In the genomic region with DNA sequence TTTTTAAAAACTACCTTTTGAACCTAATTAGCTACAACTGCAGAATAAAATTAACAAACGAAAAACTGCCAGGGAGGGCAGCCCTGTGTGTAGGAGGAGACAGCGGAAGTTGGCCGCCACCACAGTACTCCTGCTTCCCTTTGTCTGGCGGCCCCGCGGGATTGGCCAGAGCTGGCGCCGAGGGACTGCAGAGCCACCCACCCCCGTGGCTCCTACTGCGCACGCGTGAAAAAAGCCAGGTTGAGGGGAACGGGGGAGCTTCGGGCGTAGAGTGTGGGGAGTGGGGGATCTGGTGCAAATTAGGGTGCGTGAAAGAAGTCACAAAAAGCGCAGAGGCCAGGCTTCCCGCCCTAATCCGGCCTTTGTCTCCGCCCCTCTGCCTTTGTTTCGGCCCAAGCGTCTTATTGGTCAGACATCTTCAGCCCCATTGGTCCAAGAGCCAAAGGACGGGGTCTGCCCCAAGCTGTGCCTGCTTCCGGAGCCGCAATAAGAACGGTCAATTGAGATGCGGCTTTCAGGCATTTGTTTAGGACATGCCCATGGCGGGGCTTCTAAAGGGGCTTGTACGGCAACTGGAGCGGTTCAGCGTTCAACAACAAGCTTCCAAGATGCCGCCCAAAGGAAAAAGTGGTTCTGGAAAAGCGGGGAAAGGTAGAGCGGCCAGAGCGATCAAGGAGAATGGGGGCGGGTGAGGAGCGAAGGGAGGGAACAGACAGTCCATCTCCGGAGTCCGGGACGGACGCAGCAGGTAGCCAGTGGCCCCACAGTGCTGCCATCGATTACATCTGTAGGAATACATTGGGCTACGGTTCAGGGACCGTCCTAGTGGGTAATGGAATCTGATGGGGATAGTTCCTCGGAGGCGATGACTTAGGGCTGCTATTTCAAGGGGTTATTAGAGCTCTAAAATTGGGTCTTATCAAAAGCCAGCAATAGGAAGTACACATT, we compare ENCODE assay signal across 8 cellular contexts. TPM values are rescaled to one million over a fixed set of nuclear protein-coding genes. Genes with fewer than 3 reads are reported as not detected.
DNase-seq lines count a peak whose midpoint lies in the region; ATAC-seq and TF ChIP-seq lines count a peak whose summit lies in the region.

A gene (plus strand): TSS at position 580 of the 948 bp plus-strand sequence. CDS start 29 bp downstream, at position 609.

- TF ChIP-seq CTCF in GM10248 (IDR thresholded peaks at IDR 0.05; ENCODE audit: control extremely low read depth, extremely low read depth, low read depth, missing control alignments) (no peak), ovary (IDR thresholded peaks at IDR 0.05) (no peak), tibial artery (IDR thresholded peaks at IDR 0.05) (no peak)

- no peak for TF ChIP-seq EP300 in ovary (IDR thresholded peaks at IDR 0.05)

- no peaks in the 10 kb centered on the region for H3K9me3 Mint-ChIP-seq in activated naive CD8-positive, alpha-beta T cell treated with anti-CD3 and anti-CD28 coated beads, Interleukin-2, amount 10 ng/mL, durations not matched to agents 7 days and 5 days

- H3K4me1 Mint-ChIP-seq in activated naive CD8-positive, alpha-beta T cell treated with anti-CD3 and anti-CD28 coated beads, Interleukin-2, amount 10 ng/mL, durations not matched to agents 7 days and 5 days = peaks cover 9% of the 10 kb centered on the region

- 18 to 34% (median 30%) methylated on average over 45 to 46 of the region's 46 CpGs for WGBS in ovary, 3 donors

- peak; percentile 98 for ATAC-seq in HG02642 (IDR thresholded peaks at IDR 0.05; ENCODE audit: poor library complexity, unreplicated experiment)
- peak; percentile 92 for ATAC-seq in activated naive CD8-positive, alpha-beta T cell treated with anti-CD3 and anti-CD28 coated beads, Interleukin-2, amount 10 ng/mL, durations not matched to agents 7 days and 5 days (ENCODE audit: low read depth)

- POLR2A ChIA-PET in GM10248 (lab: Yijun Ruan, JAX) = interaction anchor here (0.7 to 1.2 kb wide), 3 partner anchors 57 to 96 kb away, joined by 3 read pairs; a partner anchor contains a TSS
- POLR2A ChIA-PET in activated naive CD8-positive, alpha-beta T cell treated with anti-CD3 and anti-CD28 coated beads, Interleukin-2, amount 10 ng/mL, durations not matched to agents 7 days and 5 days (lab: Charles Lee) = interaction anchor here (1.4 to 2.4 kb wide), 5 partner anchors 12 to 988 kb away, joined by 3 to 13 read pairs (median 8); a partner anchor contains a TSS

- no peaks in the 10 kb centered on the region for H3K27me3 Mint-ChIP-seq in activated naive CD8-positive, alpha-beta T cell treated with anti-CD3 and anti-CD28 coated beads, Interleukin-2, amount 10 ng/mL, durations not matched to agents 7 days and 5 days

- H3K9me3 ChIP-seq in ovary (no peaks in the 10 kb centered on the region), tibial artery (no peaks in the 10 kb centered on the region)

- DNase-seq in GM10248 (ENCODE audit: extremely low spot score) (peak; percentile 86), NCI-H1105 (lab: John Stamatoyannopoulos, UW) (peak; percentile 92), SKM-1 (lab: John Stamatoyannopoulos, UW; ENCODE audit: unreplicated experiment) (peak; percentile 70), head of caudate nucleus (peak; percentile 81 to 97 (median 91)), ovary (peak; percentile 89 to 92 (median 90)), tibial artery (peak; percentile 90 to 94)
- DNase-seq in activated naive CD8-positive, alpha-beta T cell treated with anti-CD3 and anti-CD28 coated beads, Interleukin-2, amount 10 ng/mL, durations not matched to agents 7 days and 5 days = peak; percentile 76

- H3K27ac Mint-ChIP-seq in activated naive CD8-positive, alpha-beta T cell treated with anti-CD3 and anti-CD28 coated beads, Interleukin-2, amount 10 ng/mL, durations not matched to agents 7 days and 5 days = no peak within 1 kb of the TSS

- peaks cover 5% of the 10 kb centered on the region for H3K36me3 Mint-ChIP-seq in activated naive CD8-positive, alpha-beta T cell treated with anti-CD3 and anti-CD28 coated beads, Interleukin-2, amount 10 ng/mL, durations not matched to agents 7 days and 5 days

- peak; percentile 15 for TF ChIP-seq POLR2A in ovary (IDR thresholded peaks at IDR 0.05)

- H3K27ac ChIP-seq in ovary (peak within 1 kb of the TSS in 1 of 2 donors; percentile 71), tibial artery (peak within 1 kb of the TSS; percentile 69 to 79)

- H3K27me3 ChIP-seq in ovary = no peaks in the 10 kb centered on the region
- H3K27me3 ChIP-seq in tibial artery = no peaks in the 10 kb centered on the region

- no peak within 1 kb of the TSS for H3K4me3 Mint-ChIP-seq in activated naive CD8-positive, alpha-beta T cell treated with anti-CD3 and anti-CD28 coated beads, Interleukin-2, amount 10 ng/mL, durations not matched to agents 7 days and 5 days

- intact Hi-C loops in head of caudate nucleus (cut with DNase I) = loop anchor here (2.0 kb wide), 1 partner anchor 49 kb away; no protein-coding TSS in a partner anchor
- intact Hi-C loops in ovary (cut with DNase I) = no loop called here
- intact Hi-C loops in tibial artery (cut with DNase I; ENCODE audit: low total_unique reads) = no loop called here

- peaks cover 4% of the 10 kb centered on the region for H3K4me1 ChIP-seq in ovary (ENCODE audit: insufficient read depth)
- peaks cover 0 to 13% (median 5%) of the 10 kb centered on the region in 4 donors for H3K4me1 ChIP-seq in tibial artery

- H3K36me3 ChIP-seq in ovary (no peaks in the 10 kb centered on the region), tibial artery (no peaks in the 10 kb centered on the region)

- CTCF ChIA-PET in GM10248 (lab: Yijun Ruan, JAX) = interaction anchor here (1.0 to 2.4 kb wide), 4 partner anchors 55 to 163 kb away, joined by 3 to 8 read pairs (median 5); a partner anchor contains a TSS

- peak within 1 kb of the TSS; percentile 57 for H3K4me3 ChIP-seq in ovary
- peak within 1 kb of the TSS; percentile 71 to 75 for H3K4me3 ChIP-seq in tibial artery

RNA-seq across cellular contexts. Expression of the gene that starts here (rescaled TPM):
- 1 to 10 TPM; 9.3 to 9.5 TPM for total RNA-seq in activated naive CD8-positive, alpha-beta T cell treated with anti-CD3 and anti-CD28 coated beads, Interleukin-2, amount 10 ng/mL, durations not matched to agents 7 days and 5 days
- total RNA-seq in ovary = 10 to 100 TPM in 3 of 7 donors, 1 to 10 TPM in 4; 5.3 to 15.8 (median 9.9) TPM
- polyA plus RNA-seq in ovary = 10 to 100 TPM; 11.7 to 33.6 TPM
